Comparison of ENCODE assay signal across 24 cellular contexts in the genomic region with DNA sequence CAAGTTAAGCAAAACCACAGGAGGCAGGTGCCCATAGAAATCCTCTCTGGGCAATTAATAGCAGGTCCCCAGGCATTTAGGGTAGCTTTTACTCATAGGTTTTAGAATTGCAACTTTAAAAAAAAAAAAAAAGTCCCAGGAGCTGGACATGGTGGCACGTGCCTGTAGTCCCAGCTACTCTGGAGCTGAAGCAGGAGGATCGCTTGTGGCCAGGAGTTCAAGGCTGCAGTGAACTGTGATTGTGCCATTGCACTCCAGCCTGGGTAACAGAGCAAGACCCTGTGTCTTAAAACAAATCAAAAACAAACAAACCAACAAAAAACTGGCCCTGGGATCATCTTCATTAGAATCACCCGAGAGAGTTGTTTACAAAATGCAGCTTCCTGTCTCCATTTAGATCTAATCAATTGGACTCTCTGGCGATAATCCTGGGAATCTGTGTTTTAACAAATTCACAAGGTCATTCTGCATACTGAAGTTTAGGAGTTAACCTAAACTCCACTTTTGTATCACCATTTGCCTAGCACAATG.
DNase-seq lines count a peak whose midpoint lies in the region; ATAC-seq, FAIRE-seq and TF ChIP-seq lines count a peak whose summit lies in the region.
"Had no signal": no experiment of that assay in that cellular context is flagged by ENCODE, and none has a peak within 500 bp of the region (broad histone marks: within the 10 kb centered on the region; RNA-seq: fewer than 3 reads in every experiment).

No MANE protein-coding gene starts in this region.

- TF ChIP-seq RAD21 in IMR-90 (IDR thresholded peaks at IDR 0.05; ENCODE audit: low read length) (no peak), HepG2 (CRISPR knock-in tag; IDR thresholded peaks at IDR 0.05) (no peak)

- H3K56ac ChIP-seq in IMR-90 (ENCODE audit: extremely low read depth, insufficient read depth, low read length): no peak overlapping the region

- H2BK20ac ChIP-seq in IMR-90 (ENCODE audit: low read depth, low read length): no peak overlapping the region

- TF ChIP-seq CTCF in IMR-90 (conservative IDR thresholded peaks at IDR 0.05; ENCODE audit: low read depth, low read length) (no peak), HepG2 (CRISPR knock-in tag; IDR thresholded peaks at IDR 0.05) (no peak), hepatocyte (IDR thresholded peaks at IDR 0.05; ENCODE audit: poor library complexity) (no peak)

- no peak for TF ChIP-seq POLR2A in IMR-90 (IDR thresholded peaks at IDR 0.05; ENCODE audit: low read depth, low read length)
- TF ChIP-seq POLR2A in HepG2 (IDR thresholded peaks at IDR 0.05; ENCODE audit: insufficient read depth in 1 of 2, low read depth in 2 of 2, low read length in 2 of 2): no peak

- H4K8ac ChIP-seq in IMR-90 (ENCODE audit: low read depth in 2 of 2, low read length in 2 of 2): no peak overlapping the region

- H4K20me1 ChIP-seq in IMR-90 (ENCODE audit: insufficient read depth, low read length) (peaks cover 18% of the 10 kb centered on the region; the same call in 1 of the 2 replicates), HepG2 (ENCODE audit: insufficient read depth, low read length) (no peaks in the 10 kb centered on the region), hepatocyte (ENCODE audit: insufficient read depth, poor library complexity, severe bottlenecking) (no peaks in the 10 kb centered on the region)
- H4K20me1 ChIP-seq: BLaER1 treated with 17β-estradiol and CSF1 and Interleukin-3, amounts not matched to agents 10 nM and 100 nM had no signal

- H3K27me3 ChIP-seq in IMR-90 (ENCODE audit: control insufficient read depth, insufficient read depth, low read length): peaks cover 25% of the 10 kb centered on the region
- H3K27me3 ChIP-seq in HepG2 (ENCODE audit: control insufficient read depth in 1 of 2, insufficient read depth in 2 of 2, low read length in 2 of 2): no peaks in the 10 kb centered on the region
- no peaks in the 10 kb centered on the region for H3K27me3 ChIP-seq in hepatocyte
- H3K27me3 ChIP-seq: BE2C; BLaER1 treated with 17β-estradiol and CSF1 and Interleukin-3, amounts not matched to agents 10 nM and 100 nM had no signal

- peaks cover 4% of the 10 kb centered on the region for H3K36me3 ChIP-seq in IMR-90 (ENCODE audit: control insufficient read depth, insufficient read depth, low read length)
- H3K36me3 ChIP-seq in HepG2 (replicated peaks in 1 of 2; ENCODE audit: control insufficient read depth in 1 of 2, insufficient read depth in 2 of 2, low read length in 2 of 2): no peaks in the 10 kb centered on the region
- no peaks in the 10 kb centered on the region for H3K36me3 ChIP-seq in hepatocyte (replicated peaks; ENCODE audit: insufficient read depth, low read depth)
- H3K36me3 ChIP-seq: BE2C had no signal

- H3K9me1 ChIP-seq in IMR-90 (ENCODE audit: insufficient read depth, low read length): peaks cover 6% of the 10 kb centered on the region

- no peak overlapping the region for H3K14ac ChIP-seq in IMR-90 (replicated peaks; ENCODE audit: low read depth, low read length)

- WGBS in IMR-90 (ENCODE audit: extremely low coverage in 2 of 2, insufficient read length in 1 of 2), 2 experiments: no CpG with 5 or more reads among the region's 4 CpGs
- WGBS in HepG2 (ENCODE audit: low lambda C conversion rate): 27% methylated on average over 4 of the region's 4 CpGs
- WGBS in hepatocyte (ENCODE audit: low lambda C conversion rate, missing lambda C conversion rate): 60% methylated on average over 4 of the region's 4 CpGs

- no peak overlapping the region for H3K23ac ChIP-seq in IMR-90 (ENCODE audit: low read depth, low read length)

- no peaks in the 10 kb centered on the region for H3K79me2 ChIP-seq in HepG2 (ENCODE audit: insufficient read depth, low read length)
- no peaks in the 10 kb centered on the region for H3K79me2 ChIP-seq in hepatocyte

- H3K18ac ChIP-seq in IMR-90 (ENCODE audit: low read depth, low read length): no peak overlapping the region; the same call in none of the 2 replicates

- dilution Hi-C loops in IMR-90 (cut with HindIII; ENCODE audit: low sequenced_read_pairs, unreplicated experiment): no loop called here

- DNase-seq in IMR-90: no peak
- peak; percentile 15 for DNase-seq in HepG2 (ENCODE audit: low spot score)
- DNase-seq in renal cortical epithelial cell (ENCODE audit: low read depth): peak; percentile 38
- DNase-seq in RPMI8226: no peak
- DNase-seq in hepatocyte (ENCODE audit: low spot score): no peak
- DNase-seq in anterior cingulate cortex (lab: John Stamatoyannopoulos, UW): no peak
- DNase-seq: 8988T; ACHN; AML-193; BE2C; Calu3; CD4-positive, alpha-beta T cell; COR-L47; DMS53; DMS79 treated with DMSO at 0.1 percent for 48 hours; GF-D8; H9; HFFc6 had no signal

- no peak for FAIRE-seq in HepG2 (lab: Jason Lieb, UNC)
- FAIRE-seq: A549, GM12891, GM18507 had no signal

- no peak overlapping the region for H3K4ac ChIP-seq in IMR-90 (ENCODE audit: low read depth, low read length)

- H2AFZ ChIP-seq in IMR-90 (replicated peaks; ENCODE audit: low read length, poor library complexity): no peak overlapping the region
- no peak overlapping the region for H2AFZ ChIP-seq in HepG2 (ENCODE audit: low read length)
- H2AFZ ChIP-seq in hepatocyte: no peak overlapping the region
- H2AFZ ChIP-seq: GM23338 had no signal

- H3K9me2 ChIP-seq in hepatocyte (replicated peaks; ENCODE audit: insufficient read depth): no peaks in the 10 kb centered on the region

- peak in 1 of 2 experiments; percentile 22; a peak in 1 of 4 replicates for TF ChIP-seq EP300 in HepG2 (IDR thresholded peaks at IDR 0.05; ENCODE audit: low read depth in 2 of 2, low read length in 2 of 2)
- no peak for TF ChIP-seq EP300 in HepG2 (CRISPR knock-in tag; IDR thresholded peaks at IDR 0.05; ENCODE audit: borderline replicate concordance)

- H2BK120ac ChIP-seq in IMR-90 (ENCODE audit: low read depth, low read length): no peak overlapping the region

- intact Hi-C loops in IMR-90 (cut with micrococcal nuclease) (loop anchor here (2.0 kb wide), 2 partner anchors 39 to 217 kb away; no protein-coding TSS in a partner anchor), HepG2 (cut with micrococcal nuclease; ENCODE audit: unreplicated experiment) (no loop called here)

- H2AK9ac ChIP-seq in IMR-90 (replicated peaks; ENCODE audit: low read depth, low read length, poor library complexity): no peak overlapping the region

- in situ Hi-C loops in IMR-90 (cut with MboI; ENCODE audit: low sequenced_read_pairs) (no loop called here), HepG2 (cut with HindIII; ENCODE audit: extremely low pct_ligation_motif_present, low pct_unique_long_range_greater_than_20kb) (no loop called here)

- H3K4me2 ChIP-seq in IMR-90 (ENCODE audit: low read depth, low read length): no peak overlapping the region
- no peak overlapping the region for H3K4me2 ChIP-seq in HepG2 (ENCODE audit: low read depth, low read length)
- no peak overlapping the region for H3K4me2 ChIP-seq in hepatocyte
- H3K4me2 ChIP-seq: A549; BLaER1 treated with 17β-estradiol and CSF1 and Interleukin-3, amounts not matched to agents 10 nM and 100 nM; GM23338 had no signal

- no peaks in the 10 kb centered on the region for H3K79me1 ChIP-seq in IMR-90 (ENCODE audit: low read depth in 1 of 2, low read length in 2 of 2)

- POLR2A ChIA-PET in IMR-90 (lab: Charles Lee; ENCODE audit: unreplicated experiment): interaction anchor here (0.5 kb wide), 1 partner anchor 10 kb away, joined by 8 read pairs; no protein-coding TSS in a partner anchor
- POLR2A ChIA-PET in HepG2 (lab: Yijun Ruan, JAX): interaction anchor here (1.1 kb wide), 1 partner anchor 40 kb away, joined by 3 read pairs; no protein-coding TSS in a partner anchor

- no peak overlapping the region for H3K4me3 ChIP-seq in IMR-90 (ENCODE audit: insufficient read depth, low read depth, low read length)
- no peak overlapping the region for H3K4me3 ChIP-seq in HepG2 (replicated peaks in 1 of 3; ENCODE audit: insufficient read depth in 1 of 3, low read depth in 2 of 3, low read length in 3 of 3)
- H3K4me3 ChIP-seq in hepatocyte: no peak overlapping the region
- H3K4me3 ChIP-seq: A549; BLaER1 treated with 17β-estradiol and CSF1 and Interleukin-3, amounts not matched to agents 10 nM and 100 nM; GM23338 had no signal

- 0 out of 2 replicates have a peak overlapping the region, but pooled peaks have one; percentile 2 for H2AK5ac ChIP-seq in IMR-90 (ENCODE audit: low read depth, low read length)

- H3K9ac ChIP-seq in IMR-90 (ENCODE audit: low read depth, low read length) (no peak overlapping the region), HepG2 (ENCODE audit: insufficient read depth, low read depth, low read length) (no peak overlapping the region)
- H3K9ac ChIP-seq: BLaER1 treated with 17β-estradiol and CSF1 and Interleukin-3, amounts not matched to agents 10 nM and 100 nM had no signal

- CTCF ChIA-PET in IMR-90 (lab: Yijun Ruan, JAX) (interaction anchor here (0.6 to 1.5 kb wide), 2 partner anchors 216 to 1392 kb away, joined by 3 to 4 read pairs; no protein-coding TSS in a partner anchor), HepG2 (lab: Yijun Ruan, JAX; ENCODE audit: low intra/inter-chr PET ratio, low total read pairs) (no interaction called here)

- no peak overlapping the region for H4K5ac ChIP-seq in IMR-90 (ENCODE audit: low read depth, low read length)

- H3K4me1 ChIP-seq in IMR-90 (ENCODE audit: control insufficient read depth, insufficient read depth, low read length) (peaks cover 9% of the 10 kb centered on the region), HepG2 (ENCODE audit: insufficient read depth, low read length) (peaks cover 41% of the 10 kb centered on the region), hepatocyte (ENCODE audit: insufficient read depth) (no peaks in the 10 kb centered on the region)
- H3K4me1 ChIP-seq: A549; BLaER1 treated with 17β-estradiol and CSF1 and Interleukin-3, amounts not matched to agents 10 nM and 100 nM had no signal

- no TSS peak for BruUV-seq in IMR-90 (replicated peaks; lab: Mats Ljungman, UMichigan)
- BruUV-seq in HepG2 (replicated peaks; lab: Mats Ljungman, UMichigan): no TSS peak

- ATAC-seq in IMR-90 (ENCODE audit: low read depth) (no peak), HepG2 (peak; percentile 20)
- ATAC-seq: HCT116 had no signal

- H2BK5ac ChIP-seq in IMR-90 (ENCODE audit: low read depth, low read length, poor library complexity, severe bottlenecking): no peak overlapping the region

- no peak overlapping the region for H2BK15ac ChIP-seq in IMR-90 (ENCODE audit: low read depth, low read length)

- H3K9me3 ChIP-seq in IMR-90 (ENCODE audit: control insufficient read depth, insufficient read depth, low read length): no peaks in the 10 kb centered on the region
- no peaks in the 10 kb centered on the region for H3K9me3 ChIP-seq in HepG2 (ENCODE audit: low read length)
- no peaks in the 10 kb centered on the region for H3K9me3 ChIP-seq in hepatocyte (ENCODE audit: low read depth)
- H3K9me3 ChIP-seq: A549; BE2C; BLaER1 treated with 17β-estradiol and CSF1 and Interleukin-3, amounts not matched to agents 10 nM and 100 nM had no signal

- no peak overlapping the region for H4K91ac ChIP-seq in IMR-90 (ENCODE audit: insufficient read depth, low read depth, low read length)

- H3K27ac ChIP-seq in IMR-90 (ENCODE audit: insufficient read depth, low read length) (no peak overlapping the region), HepG2 (ENCODE audit: extremely low read length, insufficient read depth, low read length) (peak overlapping the region; percentile 19), hepatocyte (no peak overlapping the region)
- H3K27ac ChIP-seq: A549; BLaER1 treated with 17β-estradiol and CSF1 and Interleukin-3, amounts not matched to agents 10 nM and 100 nM had no signal

Comparison
In these comparisons a context has a peak if more than half of its experiments do, and no peak if none do; other contexts are left out.
1. DNase-seq: peak in HepG2 (single experiment) and renal cortical epithelial cell (single experiment); none in IMR-90 (single experiment), RPMI8226 (single experiment), hepatocyte (single experiment) and anterior cingulate cortex (0 of 58).